10 cellular contexts compared by ENCODE assay signal in genomic region chr1:41683681-41684500, GRCh38.
DNase-seq lines count a peak whose midpoint lies in the region; ATAC-seq and TF ChIP-seq lines count a peak whose summit lies in the region.
"Had no signal": no experiment of that assay in that cellular context is flagged by ENCODE, and none has a peak within 500 bp of the region (broad histone marks: within the 10 kb centered on the region; RNA-seq: fewer than 3 reads in every experiment).

No MANE protein-coding gene starts in this region.

- no peak overlapping the region for H3K4me3 ChIP-seq in BLaER1
- no peak overlapping the region for H3K4me3 ChIP-seq in GM23248
- H3K4me3 ChIP-seq in right cardiac atrium (ENCODE audit: low read length): no peak overlapping the region
- no peak overlapping the region for H3K4me3 ChIP-seq in endodermal cell (ENCODE audit: low read length)

- no peak overlapping the region for H4K8ac ChIP-seq in H9 (replicated peaks; ENCODE audit: insufficient read length, low read depth, low read length)

- H3K27ac ChIP-seq in BLaER1 (peak overlapping the region; percentile 69), GM23248 (peak overlapping the region; percentile 40), right cardiac atrium (ENCODE audit: low read length) (no peak overlapping the region), endodermal cell (ENCODE audit: low read depth, low read length) (no peak overlapping the region), H9 (ENCODE audit: insufficient read length, low read depth, low read length) (no peak overlapping the region)

- H3K27ac Mint-ChIP-seq in T-helper 17 cell: peak overlapping the region; percentile 85
- no peak overlapping the region for H3K27ac Mint-ChIP-seq in endodermal cell
- no peak overlapping the region for H3K27ac Mint-ChIP-seq in H9

- H2BK20ac ChIP-seq in H9 (ENCODE audit: low read depth, low read length, poor library complexity, severe bottlenecking): no peak overlapping the region

- H3K36me3 ChIP-seq in BLaER1: no peaks in the 10 kb centered on the region
- H3K36me3 ChIP-seq in GM23248 (ENCODE audit: low read depth): no peaks in the 10 kb centered on the region
- H3K36me3 ChIP-seq in endodermal cell (ENCODE audit: control insufficient read depth, insufficient read depth, low read length): no peaks in the 10 kb centered on the region

- no peak overlapping the region for H3K18ac ChIP-seq in H9 (ENCODE audit: insufficient read length, low read depth, low read length)

- H4K5ac ChIP-seq in H9 (ENCODE audit: insufficient read length, low read depth, low read length): no peak overlapping the region

- no peak overlapping the region for H3K23ac ChIP-seq in H9 (ENCODE audit: insufficient read length, low read depth, low read length)

- intact Hi-C loops in right cardiac atrium (cut with DNase I): no loop called here

- H3K27me3 ChIP-seq in BLaER1 (no peaks in the 10 kb centered on the region; the same call in 1 of the 2 replicates), GM23248 (replicated peaks; ENCODE audit: insufficient read depth) (no peaks in the 10 kb centered on the region), right cardiac atrium (ENCODE audit: control insufficient read depth, insufficient read depth) (no peaks in the 10 kb centered on the region), endodermal cell (ENCODE audit: control insufficient read depth, insufficient read depth, low read length, poor library complexity, severe bottlenecking) (no peaks in the 10 kb centered on the region), H9 (ENCODE audit: insufficient read depth, low read length) (no peaks in the 10 kb centered on the region)

- peaks cover 15% of the 10 kb centered on the region for H3F3A ChIP-seq in GM23248 (ENCODE audit: insufficient read depth)

- H3K4me2 ChIP-seq in BLaER1: peak overlapping the region; percentile 78
- H3K4me2 ChIP-seq in GM23248 (ENCODE audit: unreplicated experiment): peak overlapping the region; percentile 41
- H3K4me2 ChIP-seq in H9 (ENCODE audit: insufficient read depth, insufficient read length, low read length): no peak overlapping the region

- no peaks in the 10 kb centered on the region for H3K9me2 ChIP-seq in GM23248 (ENCODE audit: insufficient read depth)

- no peak overlapping the region for H2BK12ac ChIP-seq in H9 (ENCODE audit: insufficient read length, low read depth, low read length)

- H3K9me3 ChIP-seq in BLaER1: no peaks in the 10 kb centered on the region
- H3K9me3 ChIP-seq in GM23248 (ENCODE audit: low read depth): no peaks in the 10 kb centered on the region
- no peaks in the 10 kb centered on the region for H3K9me3 ChIP-seq in T-helper 17 cell (ENCODE audit: control insufficient read depth, low read length, poor library complexity, severe bottlenecking)
- H3K9me3 ChIP-seq in right cardiac atrium (ENCODE audit: control insufficient read depth, low read length): no peaks in the 10 kb centered on the region
- no peaks in the 10 kb centered on the region for H3K9me3 ChIP-seq in endodermal cell (ENCODE audit: control insufficient read depth, low read length)
- no peaks in the 10 kb centered on the region for H3K9me3 ChIP-seq in H9 (ENCODE audit: control insufficient read depth, low read depth, low read length)

- H3T11ph ChIP-seq in H9 (ENCODE audit: low read length): no peak overlapping the region

- H4K20me1 ChIP-seq in BLaER1: no peaks in the 10 kb centered on the region
- H4K20me1 ChIP-seq in GM23248 (ENCODE audit: insufficient read depth): no peaks in the 10 kb centered on the region
- no peaks in the 10 kb centered on the region for H4K20me1 ChIP-seq in H9 (ENCODE audit: control insufficient read depth, insufficient read depth, insufficient read length)

- in situ Hi-C loops in GM23248 (cut with MboI): no loop called here

- DNase-seq in GM23248: peak; percentile 57
- no peak for DNase-seq in T-helper 17 cell
- no peak for DNase-seq in right cardiac atrium
- DNase-seq in NCI-H2227 treated with DMSO at 0.1 percent for 48 hours (lab: John Stamatoyannopoulos, UW): no peak
- no peak for DNase-seq in endodermal cell
- no peak for DNase-seq in H9
- DNase-seq in GM20000 (ENCODE audit: low spot score): no peak
- DNase-seq: cortex of kidney, midbrain had no signal

- H3K79me2 ChIP-seq in GM23248 (ENCODE audit: insufficient read depth): no peaks in the 10 kb centered on the region
- H3K79me2 ChIP-seq in H9 (ENCODE audit: insufficient read depth, low read length): no peaks in the 10 kb centered on the region

- H2AK5ac ChIP-seq in H9 (ENCODE audit: insufficient read length, low read length): no peak overlapping the region

- no peak overlapping the region for H2AFZ ChIP-seq in GM23248
- H2AFZ ChIP-seq in H9 (ENCODE audit: low read length): no peak overlapping the region

- 73 to 74% methylated on average over 4 of the region's 4 CpGs for WGBS in GM23248 (ENCODE audit: low coverage in 1 of 2, low lambda C conversion rate in 2 of 2, missing lambda C conversion rate in 2 of 2), 2 experiments
- 63% methylated on average over 4 of the region's 4 CpGs for WGBS in right cardiac atrium
- WGBS in endodermal cell (ENCODE audit: insufficient coverage in 1 of 2, insufficient read length in 1 of 2), 2 experiments: 88 to 93% methylated on average over 1 to 4 of the region's 4 CpGs
- WGBS in H9 (ENCODE audit: extremely low coverage, insufficient read length, low lambda C conversion rate): no CpG with 5 or more reads among the region's 4 CpGs

- H2BK15ac ChIP-seq in H9 (ENCODE audit: low read depth, low read length): no peak overlapping the region

- no peak overlapping the region for H2BK5ac ChIP-seq in H9 (ENCODE audit: insufficient read length, low read length)

- H3K4me3 Mint-ChIP-seq in T-helper 17 cell: peak overlapping the region; percentile 83
- H3K4me3 Mint-ChIP-seq in endodermal cell: no peak overlapping the region
- H3K4me3 Mint-ChIP-seq in H9: no peak overlapping the region

- TF ChIP-seq CTCF in endodermal cell (conservative IDR thresholded peaks at IDR 0.05) (no peak), H9 (conservative IDR thresholded peaks at IDR 0.05) (no peak), GM20000 (IDR thresholded peaks at IDR 0.05; ENCODE audit: extremely low read depth, missing control alignments) (no peak)

- H3K14ac ChIP-seq in H9 (ENCODE audit: insufficient read depth, low read length): no peak overlapping the region

- no peaks in the 10 kb centered on the region for H3K27me3 Mint-ChIP-seq in T-helper 17 cell
- H3K27me3 Mint-ChIP-seq in endodermal cell (ENCODE audit: insufficient read depth): no peaks in the 10 kb centered on the region
- H3K27me3 Mint-ChIP-seq in H9 (ENCODE audit: low read depth): 0 out of 2 replicates have a peak, but pooled peaks cover 2% of the 10 kb centered on the region

- H2BK120ac ChIP-seq in H9 (ENCODE audit: low read depth, low read length, poor library complexity, severe bottlenecking): no peak overlapping the region

- H3K9ac ChIP-seq in BLaER1 (peak overlapping the region; percentile 1; the same call in 1 of the 2 replicates), GM23248 (no peak overlapping the region), endodermal cell (ENCODE audit: extremely low read depth, low read length, poor library complexity, severe bottlenecking) (no peak overlapping the region), H9 (ENCODE audit: extremely low read depth, insufficient read length, low read length) (no peak overlapping the region)

- H3K4me1 ChIP-seq in BLaER1 (peaks cover 81% of the 10 kb centered on the region), GM23248 (ENCODE audit: insufficient read depth) (peaks cover 16% of the 10 kb centered on the region), right cardiac atrium (ENCODE audit: control insufficient read depth, insufficient read depth, low read length) (peaks cover 27% of the 10 kb centered on the region), endodermal cell (ENCODE audit: control insufficient read depth, insufficient read depth, low read length) (no peaks in the 10 kb centered on the region), H9 (ENCODE audit: insufficient read depth, low read length) (no peaks in the 10 kb centered on the region)

- H4K91ac ChIP-seq in H9 (ENCODE audit: insufficient read length, low read depth, low read length): no peak overlapping the region

- H3K56ac ChIP-seq in H9 (ENCODE audit: insufficient read length, low read depth, low read length): no peak overlapping the region

- H3K4me1 Mint-ChIP-seq in T-helper 17 cell (peaks cover 68% of the 10 kb centered on the region), endodermal cell (no peaks in the 10 kb centered on the region), H9 (peaks cover 5 to 9% of the 10 kb centered on the region in 2 experiments)

- ATAC-seq in T-helper 17 cell: peak; percentile 72
- peak; percentile 29 to 34 for ATAC-seq in right cardiac atrium

- H3K79me1 ChIP-seq in H9 (ENCODE audit: insufficient read depth, low read depth, low read length, poor library complexity, severe bottlenecking): no peaks in the 10 kb centered on the region

- H3K36me3 Mint-ChIP-seq in T-helper 17 cell (ENCODE audit: low read depth) (no peaks in the 10 kb centered on the region), endodermal cell (ENCODE audit: low read depth) (no peaks in the 10 kb centered on the region), H9 (ENCODE audit: insufficient read depth in 1 of 3, low read depth in 3 of 3) (no peaks in the 10 kb centered on the region)

- H3K9me3 Mint-ChIP-seq in endodermal cell (no peaks in the 10 kb centered on the region), H9 (no peaks in the 10 kb centered on the region)

- H3K23me2 ChIP-seq in H9 (ENCODE audit: insufficient read length, low read depth, low read length, poor library complexity, severe bottlenecking): no peaks in the 10 kb centered on the region

- H3K4ac ChIP-seq in H9 (ENCODE audit: low read depth, low read length): no peak overlapping the region

Comparison
In these comparisons a context has a peak if more than half of its experiments do, and no peak if none do; other contexts are left out.
1. H3K27ac ChIP-seq: peak in BLaER1 (single experiment) and GM23248 (single experiment); none in right cardiac atrium (single experiment), endodermal cell (single experiment) and H9 (single experiment).